10 cellular contexts compared by ENCODE assay signal in the genomic region with DNA sequence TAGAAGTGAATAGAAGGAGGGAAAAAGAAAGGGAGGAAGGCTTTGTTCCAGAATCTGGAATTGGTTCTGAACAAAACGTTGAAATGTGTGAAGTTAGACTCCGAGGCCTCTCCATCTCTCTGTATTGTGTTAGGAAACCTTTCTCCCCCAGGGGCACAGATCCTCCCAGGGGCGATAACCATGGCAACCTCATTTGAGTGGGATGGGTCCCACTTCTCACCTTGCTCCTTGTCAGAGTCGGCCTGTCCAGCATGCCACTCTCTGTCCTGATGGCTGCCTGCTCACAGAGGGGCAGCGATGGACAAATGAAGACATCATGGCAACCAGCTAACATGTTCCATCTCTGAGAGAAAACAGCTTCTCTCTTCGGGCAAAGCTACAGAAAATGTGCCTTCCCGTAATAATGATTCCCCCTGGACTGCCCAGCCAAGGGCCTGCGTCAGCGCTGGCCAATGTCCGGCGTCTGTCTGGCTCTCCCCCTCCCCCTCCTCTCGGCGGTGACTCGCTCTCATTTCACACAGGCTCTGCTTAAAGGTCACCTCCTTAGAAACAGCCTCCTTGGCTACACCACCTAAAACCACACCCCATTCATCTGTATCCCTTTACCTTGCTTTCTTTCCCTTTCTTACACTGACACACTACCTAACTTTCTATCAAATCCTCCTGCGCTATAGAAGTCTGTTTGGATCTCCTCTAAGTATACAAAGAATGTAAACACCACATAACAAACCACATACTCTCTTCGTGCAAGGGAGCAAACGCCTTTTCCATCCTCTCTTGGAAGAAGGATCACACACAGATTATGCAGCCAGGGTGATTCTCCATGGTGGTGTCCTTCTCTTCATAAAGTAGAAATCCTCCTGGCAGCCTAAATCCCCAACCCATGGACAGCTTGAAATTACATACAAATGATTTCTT. TPM values are rescaled to one million over a fixed set of nuclear protein-coding genes. Genes with fewer than 3 reads are reported as not detected.
DNase-seq lines count a peak whose midpoint lies in the region; ATAC-seq and TF ChIP-seq lines count a peak whose summit lies in the region.
"Had no signal": no experiment of that assay in that cellular context is flagged by ENCODE, and none has a peak within 500 bp of the region (broad histone marks: within the 10 kb centered on the region; RNA-seq: fewer than 3 reads in every experiment).

No MANE protein-coding gene starts in this region.

- CTCF ChIA-PET in HEK293T (lab: Yijun Ruan, JAX), result no interaction called here

- H3K9me3 Mint-ChIP-seq in HFFc6, result no peaks in the 10 kb centered on the region
- H3K9me3 Mint-ChIP-seq in brain, result peaks cover 0 to 10% (median 3%) of the 10 kb centered on the region in 5 experiments

- H3K4me3 ChIP-seq in liver (ENCODE audit: low read depth in 1 of 3, low read length in 3 of 3), result no peak overlapping the region
- peak overlapping the region in 3 of 5 donors; percentile 12 to 42 (median 36) for H3K4me3 ChIP-seq in subcutaneous abdominal adipose tissue (ENCODE audit: low read depth in 1 of 5, low read length in 5 of 5)

- H3K4me1 ChIP-seq in liver (ENCODE audit: control insufficient read depth in 4 of 4, insufficient read depth in 4 of 4, low read length in 3 of 4) (peaks cover 0 to 7% (median 2%) of the 10 kb centered on the region in 4 donors), subcutaneous abdominal adipose tissue (ENCODE audit: control insufficient read depth in 5 of 5, insufficient read depth in 5 of 5, low read length in 5 of 5) (peaks cover 0 to 13% (median 11%) of the 10 kb centered on the region in 5 donors)

- no peak for ATAC-seq in HG03442 (IDR thresholded peaks at IDR 0.05; ENCODE audit: unreplicated experiment)

- no peaks in the 10 kb centered on the region for H3K27me3 ChIP-seq in liver (ENCODE audit: control insufficient read depth in 4 of 4, insufficient read depth in 4 of 4, low read length in 3 of 4)
- H3K27me3 ChIP-seq in subcutaneous abdominal adipose tissue (ENCODE audit: control insufficient read depth in 5 of 5, insufficient read depth in 4 of 5, low read length in 5 of 5), result no peaks in the 10 kb centered on the region

- WGBS in liver, result 47% methylated on average over 17 of the region's 17 CpGs

- H3K36me3 ChIP-seq in liver (ENCODE audit: control insufficient read depth in 4 of 4, insufficient read depth in 3 of 4, low read depth in 1 of 4, low read length in 3 of 4) (no peaks in the 10 kb centered on the region), subcutaneous abdominal adipose tissue (ENCODE audit: control insufficient read depth in 5 of 5, insufficient read depth in 5 of 5, low read length in 5 of 5) (no peaks in the 10 kb centered on the region)

- H3K27ac ChIP-seq in liver (ENCODE audit: low read depth in 1 of 2, low read length in 2 of 2) (no peak overlapping the region), subcutaneous abdominal adipose tissue (ENCODE audit: low read depth, low read length) (no peak overlapping the region)

- H3K36me3 Mint-ChIP-seq in HFFc6 (ENCODE audit: low read depth) (no peaks in the 10 kb centered on the region), brain (no peaks in the 10 kb centered on the region)

- H3K27me3 Mint-ChIP-seq in HFFc6 (ENCODE audit: insufficient read depth) (peaks cover 3% of the 10 kb centered on the region), brain (no peaks in the 10 kb centered on the region)

- no peak overlapping the region for H3K9ac ChIP-seq in liver (ENCODE audit: low read depth in 1 of 2, low read length in 2 of 2)
- H3K9ac ChIP-seq in subcutaneous abdominal adipose tissue (ENCODE audit: low read length in 5 of 5), result peak overlapping the region in 1 of 5 donors; percentile 34

- H3K4me3 Mint-ChIP-seq in HFFc6 (peak overlapping the region; percentile 86), brain (peak overlapping the region in 3 of 5 experiments; percentile 12 to 52 (median 13))

- POLR2A ChIA-PET in HEK293T (lab: Yijun Ruan, JAX), result no interaction called here

- TF ChIP-seq RAD21 in liver (IDR thresholded peaks at IDR 0.05), result no peak

- H3K9me3 ChIP-seq in liver (ENCODE audit: control insufficient read depth in 4 of 4, low read length in 3 of 4), result no peaks in the 10 kb centered on the region
- no peaks in the 10 kb centered on the region for H3K9me3 ChIP-seq in subcutaneous abdominal adipose tissue (ENCODE audit: control insufficient read depth in 5 of 5, low read length in 5 of 5)

- H3K27ac Mint-ChIP-seq in HFFc6 (peak overlapping the region; percentile 77), brain (peak overlapping the region in 4 of 5 experiments; percentile 3 to 87 (median 66))

- TF ChIP-seq CTCF in HFFc6 (IDR thresholded peaks at IDR 0.05), result no peak
- TF ChIP-seq CTCF in brain (conservative IDR thresholded peaks at IDR 0.05), result no peak
- no peak for TF ChIP-seq CTCF in liver (IDR thresholded peaks at IDR 0.05; ENCODE audit: low read depth, low read length, missing input control)

- peaks cover 18% of the 10 kb centered on the region for H3K4me1 Mint-ChIP-seq in HFFc6 (ENCODE audit: low read depth)
- peaks cover 31% of the 10 kb centered on the region for H3K4me1 Mint-ChIP-seq in brain

- DNase-seq in HFFc6 (peak; percentile 60), HEK293T (ENCODE audit: extremely low spot score) (no peak), NCI-H510A treated with DMSO at 0.1 percent for 48 hours (lab: John Stamatoyannopoulos, UW) (no peak), GM19240 (ENCODE audit: insufficient read length, low spot score) (no peak)
- DNase-seq: activated CD8-positive, alpha-beta memory T cell treated with anti-CD3 and anti-CD28 coated beads, Interleukin-2, amount 50 U/mL, for 48 hours; NCI-H1694 had no signal

TF ChIP-seq in liver, 16 proteins besides CTCF, POLR2A, EP300 and RAD21:
- TF ChIP-seq HNF4A (conservative IDR thresholded peaks at IDR 0.05) (peak; percentile 34 to 38), TAF1 (conservative IDR thresholded peaks at IDR 0.05) (no peak), SP1 (IDR thresholded peaks at IDR 0.05) (no peak), HNF4G (IDR thresholded peaks at IDR 0.05) (no peak), YY1 (IDR thresholded peaks at IDR 0.05) (peak; percentile 18)

TF ChIP-seq in HEK293T, 16 proteins besides CTCF, POLR2A, EP300 and RAD21:
- no peak for TF ChIP-seq FOXK2 (IDR thresholded peaks at IDR 0.05)
- TF ChIP-seq, protein P1, sequence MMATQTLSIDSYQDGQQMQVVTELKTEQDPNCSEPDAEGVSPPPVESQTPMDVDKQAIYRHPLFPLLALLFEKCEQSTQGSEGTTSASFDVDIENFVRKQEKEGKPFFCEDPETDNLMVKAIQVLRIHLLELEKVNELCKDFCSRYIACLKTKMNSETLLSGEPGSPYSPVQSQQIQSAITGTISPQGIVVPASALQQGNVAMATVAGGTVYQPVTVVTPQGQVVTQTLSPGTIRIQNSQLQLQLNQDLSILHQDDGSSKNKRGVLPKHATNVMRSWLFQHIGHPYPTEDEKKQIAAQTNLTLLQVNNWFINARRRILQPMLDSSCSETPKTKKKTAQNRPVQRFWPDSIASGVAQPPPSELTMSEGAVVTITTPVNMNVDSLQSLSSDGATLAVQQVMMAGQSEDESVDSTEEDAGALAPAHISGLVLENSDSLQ (IDR thresholded peaks at IDR 0.05), result no peak
- no peak for TF ChIP-seq ZNF384 (IDR thresholded peaks at IDR 0.05)
- TF ChIP-seq SUZ12 (IDR thresholded peaks at IDR 0.05), result no peak
- TF ChIP-seq ELF4 (IDR thresholded peaks at IDR 0.05), result no peak
- no peak for TF ChIP-seq BHLHE40 (IDR thresholded peaks at IDR 0.05; ENCODE audit: borderline replicate concordance)
- no peak for TF ChIP-seq SP1 (IDR thresholded peaks at IDR 0.05)
- TF ChIP-seq L3MBTL2 (conservative IDR thresholded peaks at IDR 0.05), result no peak
- no peak for TF ChIP-seq CTBP1 (IDR thresholded peaks at IDR 0.05; ENCODE audit: borderline replicate concordance)
- TF ChIP-seq NFRKB (IDR thresholded peaks at IDR 0.05), result no peak
- no peak for TF ChIP-seq LEF1 (IDR thresholded peaks at IDR 0.05; ENCODE audit: borderline replicate concordance)

RNA-seq across cellular contexts. Expression of a gene that starts 32.1 kb away (rescaled TPM):
- total RNA-seq in HFFc6 (2021; fragmentation: NEBNext Ultra II Directional; extraction: Animal tissue kit (Norgen Biotek cat#: 25700)), result 10 to 100 TPM; 10.1 to 21.3 (median 17.4) TPM
- polyA plus RNA-seq in brain (ENCODE audit: insufficient read depth, low read depth, low replicate concordance), result 6.3 TPM
- total RNA-seq in liver, result 10 to 100 TPM; 22.8 to 55.1 TPM
- 10 to 100 TPM; 35.3 to 41.9 TPM for polyA plus RNA-seq in liver

Comparison
In these comparisons a context has a peak if more than half of its experiments do, and no peak if none do; other contexts are left out.
1. H3K4me3 ChIP-seq: peak in subcutaneous abdominal adipose tissue (3 of 5); none in liver (0 of 3).